ENCODE assay signal across 18 cellular contexts in the genomic region with DNA sequence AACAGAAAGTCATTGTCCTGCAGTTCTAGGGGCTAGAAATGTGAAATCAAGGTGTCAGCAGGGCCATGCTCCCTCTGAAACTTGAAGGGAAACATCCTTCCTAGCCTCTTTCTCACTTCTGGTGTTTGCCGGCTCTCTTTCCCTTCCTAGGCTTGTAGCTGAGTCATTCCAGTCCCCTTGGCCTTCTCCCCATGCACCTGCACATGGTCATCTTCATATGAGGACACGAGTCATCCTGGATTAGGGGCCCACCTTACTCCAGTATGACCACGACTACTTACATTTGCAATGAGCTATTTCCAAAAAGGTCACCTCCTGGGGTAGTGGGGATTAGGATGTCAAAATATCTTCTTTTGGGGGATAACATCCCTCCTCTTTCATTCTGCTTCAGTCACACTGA.
"Had no signal": no experiment of that assay in that cellular context is flagged by ENCODE, and none has a peak within 500 bp of the region (broad histone marks: within the 10 kb centered on the region; RNA-seq: fewer than 3 reads in every experiment).

No MANE protein-coding gene starts in this region.

- H2AFZ ChIP-seq: parathyroid adenoma had no signal

- H3K4me1 ChIP-seq: heart left ventricle, parathyroid adenoma, right lobe of liver, upper lobe of right lung had no signal

- H3K27me3 ChIP-seq: right lobe of liver, upper lobe of right lung had no signal

- H3K9me3 ChIP-seq: right lobe of liver, upper lobe of right lung had no signal

- H3K27me3 Mint-ChIP-seq: activated CD4-positive, alpha-beta T cell treated with anti-CD3 and anti-CD28 coated beads, Interleukin-2, amount 10 ng/mL, durations not matched to agents 7 days and 5 days; T-cell had no signal

- H3K4me3 Mint-ChIP-seq: activated CD4-positive, alpha-beta T cell treated with anti-CD3 and anti-CD28 coated beads, Interleukin-2, amount 10 ng/mL, durations not matched to agents 7 days and 5 days; nephron; stimulated activated effector memory CD8-positive, alpha-beta T cell treated with anti-CD3 and anti-CD28 coated beads, Interleukin-12 subunit alpha, Interleukin-12 subunit beta, amount 100 ng/mL, for 72 hours; T-cell had no signal

- DNase-seq: activated CD4-positive, alpha-beta T cell treated with anti-CD3 and anti-CD28 coated beads, Interleukin-2, amount 10 ng/mL, durations not matched to agents 7 days and 5 days; activated CD4-positive, CD25-positive, alpha-beta regulatory T cell treated with anti-CD3 and anti-CD28 coated beads, Interleukin-2, amount 50 U/mL, for 72 hours; activated naive CD4-positive, alpha-beta T cell; activated T-cell treated with anti-CD3 and anti-CD28 coated beads, Interleukin-2, amount 50 U/mL, for 1 hour; cortex of kidney; heart left ventricle; left cardiac atrium; midbrain; right lobe of liver; stimulated activated CD4-positive, alpha-beta T cell treated with anti-CD3 and anti-CD28 coated beads, Interleukin-1b, Interleukin-23, amount 100 ng/mL, for 48 hours; T-cell; upper lobe of right lung; WERI-Rb-1 had no signal

- H3K9ac ChIP-seq: parathyroid adenoma had no signal

- H3K36me3 ChIP-seq: heart left ventricle, right lobe of liver, upper lobe of right lung, WERI-Rb-1 had no signal

- H3K79me2 ChIP-seq: parathyroid adenoma had no signal

- H3K27ac Mint-ChIP-seq: activated CD4-positive, alpha-beta T cell treated with anti-CD3 and anti-CD28 coated beads, Interleukin-2, amount 10 ng/mL, durations not matched to agents 7 days and 5 days; nephron; stimulated activated effector memory CD8-positive, alpha-beta T cell treated with anti-CD3 and anti-CD28 coated beads, Interleukin-12 subunit alpha, Interleukin-12 subunit beta, amount 100 ng/mL, for 72 hours had no signal

- H3K9me3 Mint-ChIP-seq: activated CD4-positive, alpha-beta T cell treated with anti-CD3 and anti-CD28 coated beads, Interleukin-2, amount 10 ng/mL, durations not matched to agents 7 days and 5 days; stimulated activated effector memory CD8-positive, alpha-beta T cell treated with anti-CD3 and anti-CD28 coated beads, Interleukin-12 subunit alpha, Interleukin-12 subunit beta, amount 100 ng/mL, for 72 hours; T-cell had no signal

- H3K4me1 Mint-ChIP-seq: nephron had no signal

- H3K36me3 Mint-ChIP-seq: stimulated activated effector memory CD8-positive, alpha-beta T cell treated with anti-CD3 and anti-CD28 coated beads, Interleukin-12 subunit alpha, Interleukin-12 subunit beta, amount 100 ng/mL, for 72 hours; T-cell had no signal

- H3K27ac ChIP-seq: epithelial cell of prostate, heart left ventricle, parathyroid adenoma, right lobe of liver, skin epidermis, upper lobe of right lung, WERI-Rb-1 had no signal

- H3K4me3 ChIP-seq: heart left ventricle, right lobe of liver, skin epidermis, upper lobe of right lung had no signal

- ATAC-seq: heart left ventricle; left cardiac atrium; right lobe of liver; stimulated activated effector memory CD8-positive, alpha-beta T cell treated with anti-CD3 and anti-CD28 coated beads, Interleukin-12 subunit alpha, Interleukin-12 subunit beta, amount 100 ng/mL, for 72 hours; T-cell; upper lobe of right lung had no signal
